ENCODE assay signal across 17 cellular contexts in genomic region chr14:94237983-94238382, GRCh38. TPM values are rescaled to one million over a fixed set of nuclear protein-coding genes. Genes with fewer than 3 reads are reported as not detected.
DNase-seq lines count a peak whose midpoint lies in the region; ATAC-seq, FAIRE-seq and TF ChIP-seq lines count a peak whose summit lies in the region.
"Had no signal": no experiment of that assay in that cellular context is flagged by ENCODE, and none has a peak within 500 bp of the region (broad histone marks: within the 10 kb centered on the region; RNA-seq: fewer than 3 reads in every experiment).

No MANE protein-coding gene starts in this region.

- CTCF ChIA-PET in activated CD4-positive, alpha-beta T cell treated with anti-CD3 and anti-CD28 coated beads, Interleukin-2, amount 10 ng/mL, durations not matched to agents 7 days and 5 days (lab: Charles Lee) = no interaction called here

- TF ChIP-seq POLR2A in H54 (IDR thresholded peaks at IDR 0.05; ENCODE audit: low read depth, low read length) = no peak

- no peaks in the 10 kb centered on the region for H3K36me3 ChIP-seq in BLaER1 treated with 17β-estradiol and CSF1 and Interleukin-3, amounts not matched to agents 10 nM and 100 nM

- H3K4me1 Mint-ChIP-seq in activated CD4-positive, alpha-beta T cell treated with anti-CD3 and anti-CD28 coated beads, Interleukin-2, amount 10 ng/mL, durations not matched to agents 7 days and 5 days = peaks cover 8% of the 10 kb centered on the region
- H3K4me1 Mint-ChIP-seq in activated T-helper 17 cell treated with anti-CD3 and anti-CD28 coated beads, Interleukin-2, amount 50 U/mL, for 72 hours = peaks cover 5% of the 10 kb centered on the region
- H3K4me1 Mint-ChIP-seq in stimulated activated effector memory CD8-positive, alpha-beta T cell treated with anti-CD3 and anti-CD28 coated beads, Interleukin-12 subunit alpha, Interleukin-12 subunit beta, amount 100 ng/mL, for 72 hours = no peaks in the 10 kb centered on the region

- peak; percentile 8 for DNase-seq in activated CD4-positive, alpha-beta T cell treated with anti-CD3 and anti-CD28 coated beads, Interleukin-2, amount 10 ng/mL, durations not matched to agents 7 days and 5 days
- DNase-seq in activated CD4-positive, alpha-beta T cell treated with anti-CD3 and anti-CD28 coated beads for 48 hours = no peak
- DNase-seq in stimulated activated effector memory CD8-positive, alpha-beta T cell treated with anti-CD3 and anti-CD28 coated beads, Interleukin-12 subunit alpha, Interleukin-12 subunit beta, amount 100 ng/mL, for 72 hours (ENCODE audit: low spot score in 2 of 2) = no peak
- DNase-seq in H54 (ENCODE audit: insufficient read length, low spot score) = no peak
- DNase-seq: 8988T; AML-193; C1 segment of cervical spinal cord; CD4-positive, alpha-beta T cell; DMS79; HCEC 1CT; HFFc6 had no signal

- H3K9ac ChIP-seq in BLaER1 treated with 17β-estradiol and CSF1 and Interleukin-3, amounts not matched to agents 10 nM and 100 nM = no peak overlapping the region

- no peaks in the 10 kb centered on the region for H4K20me1 ChIP-seq in BLaER1 treated with 17β-estradiol and CSF1 and Interleukin-3, amounts not matched to agents 10 nM and 100 nM

- H3K4me2 ChIP-seq in BLaER1 treated with 17β-estradiol and CSF1 and Interleukin-3, amounts not matched to agents 10 nM and 100 nM = peak overlapping the region; percentile 31 to 76 (median 48); a peak in 21 of 22 replicates

- POLR2A ChIA-PET in activated CD4-positive, alpha-beta T cell treated with anti-CD3 and anti-CD28 coated beads, Interleukin-2, amount 10 ng/mL, durations not matched to agents 7 days and 5 days (lab: Charles Lee) = no interaction called here

- no peaks in the 10 kb centered on the region for H3K27me3 ChIP-seq in BLaER1 treated with 17β-estradiol and CSF1 and Interleukin-3, amounts not matched to agents 10 nM and 100 nM

- H3K27me3 Mint-ChIP-seq in activated CD4-positive, alpha-beta T cell treated with anti-CD3 and anti-CD28 coated beads, Interleukin-2, amount 10 ng/mL, durations not matched to agents 7 days and 5 days = peaks cover 2% of the 10 kb centered on the region
- no peaks in the 10 kb centered on the region for H3K27me3 Mint-ChIP-seq in activated T-helper 17 cell treated with anti-CD3 and anti-CD28 coated beads, Interleukin-2, amount 50 U/mL, for 72 hours

- H3K9me3 Mint-ChIP-seq in activated CD4-positive, alpha-beta T cell treated with anti-CD3 and anti-CD28 coated beads, Interleukin-2, amount 10 ng/mL, durations not matched to agents 7 days and 5 days = no peaks in the 10 kb centered on the region
- no peaks in the 10 kb centered on the region for H3K9me3 Mint-ChIP-seq in activated T-helper 17 cell treated with anti-CD3 and anti-CD28 coated beads, Interleukin-2, amount 50 U/mL, for 72 hours
- no peaks in the 10 kb centered on the region for H3K9me3 Mint-ChIP-seq in stimulated activated effector memory CD8-positive, alpha-beta T cell treated with anti-CD3 and anti-CD28 coated beads, Interleukin-12 subunit alpha, Interleukin-12 subunit beta, amount 100 ng/mL, for 72 hours
- H3K9me3 Mint-ChIP-seq: CD4-positive, alpha-beta T cell had no signal

- no peak for FAIRE-seq in H54 (lab: Jason Lieb, UNC)
- FAIRE-seq: G401.6, H1 had no signal

- no peaks in the 10 kb centered on the region for H3K36me3 Mint-ChIP-seq in activated CD4-positive, alpha-beta T cell treated with anti-CD3 and anti-CD28 coated beads, Interleukin-2, amount 10 ng/mL, durations not matched to agents 7 days and 5 days (ENCODE audit: low read depth)
- H3K36me3 Mint-ChIP-seq in activated T-helper 17 cell treated with anti-CD3 and anti-CD28 coated beads, Interleukin-2, amount 50 U/mL, for 72 hours (ENCODE audit: low read depth) = peaks cover 79% of the 10 kb centered on the region
- no peaks in the 10 kb centered on the region for H3K36me3 Mint-ChIP-seq in stimulated activated effector memory CD8-positive, alpha-beta T cell treated with anti-CD3 and anti-CD28 coated beads, Interleukin-12 subunit alpha, Interleukin-12 subunit beta, amount 100 ng/mL, for 72 hours

- no peak for ATAC-seq in activated T-helper 17 cell treated with anti-CD3 and anti-CD28 coated beads, Interleukin-2, amount 50 U/mL, for 72 hours (replicated peaks)
- peak; percentile 40 for ATAC-seq in stimulated activated effector memory CD8-positive, alpha-beta T cell treated with anti-CD3 and anti-CD28 coated beads, Interleukin-12 subunit alpha, Interleukin-12 subunit beta, amount 100 ng/mL, for 72 hours
- no peak for ATAC-seq in GM19023 (IDR thresholded peaks at IDR 0.05; ENCODE audit: unreplicated experiment)

- H3K4me3 Mint-ChIP-seq in activated CD4-positive, alpha-beta T cell treated with anti-CD3 and anti-CD28 coated beads, Interleukin-2, amount 10 ng/mL, durations not matched to agents 7 days and 5 days = no peak overlapping the region
- H3K4me3 Mint-ChIP-seq in activated T-helper 17 cell treated with anti-CD3 and anti-CD28 coated beads, Interleukin-2, amount 50 U/mL, for 72 hours = no peak overlapping the region
- H3K4me3 Mint-ChIP-seq in stimulated activated effector memory CD8-positive, alpha-beta T cell treated with anti-CD3 and anti-CD28 coated beads, Interleukin-12 subunit alpha, Interleukin-12 subunit beta, amount 100 ng/mL, for 72 hours = no peak overlapping the region
- H3K4me3 Mint-ChIP-seq: CD4-positive, alpha-beta T cell; HFFc6 had no signal

- no peak overlapping the region for H3K4me3 ChIP-seq in BLaER1 treated with 17β-estradiol and CSF1 and Interleukin-3, amounts not matched to agents 10 nM and 100 nM

- H3K4me1 ChIP-seq in BLaER1 treated with 17β-estradiol and CSF1 and Interleukin-3, amounts not matched to agents 10 nM and 100 nM = peaks cover 0 to 10% (median 8%) of the 10 kb centered on the region in 10 experiments; a peak in 11 of 20 replicates

- peaks cover 0 to 6% (median 0%) of the 10 kb centered on the region in 11 experiments; a peak in 1 of 22 replicates for H3K9me3 ChIP-seq in BLaER1 treated with 17β-estradiol and CSF1 and Interleukin-3, amounts not matched to agents 10 nM and 100 nM (replicated peaks in 1 of 11)

- no peak overlapping the region for H3K27ac ChIP-seq in BLaER1 treated with 17β-estradiol and CSF1 and Interleukin-3, amounts not matched to agents 10 nM and 100 nM
- H3K27ac ChIP-seq: HL-60 had no signal

- H3K27ac Mint-ChIP-seq in activated CD4-positive, alpha-beta T cell treated with anti-CD3 and anti-CD28 coated beads, Interleukin-2, amount 10 ng/mL, durations not matched to agents 7 days and 5 days = no peak overlapping the region
- peak overlapping the region; percentile 39 for H3K27ac Mint-ChIP-seq in activated T-helper 17 cell treated with anti-CD3 and anti-CD28 coated beads, Interleukin-2, amount 50 U/mL, for 72 hours
- no peak overlapping the region for H3K27ac Mint-ChIP-seq in stimulated activated effector memory CD8-positive, alpha-beta T cell treated with anti-CD3 and anti-CD28 coated beads, Interleukin-12 subunit alpha, Interleukin-12 subunit beta, amount 100 ng/mL, for 72 hours
- H3K27ac Mint-ChIP-seq: CD4-positive, alpha-beta T cell; HFFc6 had no signal

RNA-seq across cellular contexts. Expression of gene SERPINA10, which starts 55.1 kb away (rescaled TPM):
- not detected for total RNA-seq in activated CD4-positive, alpha-beta T cell treated with anti-CD3 and anti-CD28 coated beads, Interleukin-2, amount 10 ng/mL, durations not matched to agents 7 days and 5 days
- not detected for total RNA-seq in activated T-helper 17 cell treated with anti-CD3 and anti-CD28 coated beads, Interleukin-2, amount 50 U/mL, for 72 hours
- total RNA-seq: CD4-positive, alpha-beta T cell; H1; HFFc6 had no signal
